In genomic region chr1:22168412-22168973, GRCh38 we compare ENCODE assay signal across 17 cellular contexts. TPM values are rescaled to one million over a fixed set of nuclear protein-coding genes. Genes with fewer than 3 reads are reported as not detected.
DNase-seq lines count a peak whose midpoint lies in the region; ATAC-seq, FAIRE-seq and TF ChIP-seq lines count a peak whose summit lies in the region.
"Had no signal": no experiment of that assay in that cellular context is flagged by ENCODE, and none has a peak within 500 bp of the region (broad histone marks: within the 10 kb centered on the region; RNA-seq: fewer than 3 reads in every experiment).

No MANE protein-coding gene starts in this region.

- intact Hi-C loops in HepG2 (cut with micrococcal nuclease; ENCODE audit: unreplicated experiment): no loop called here
- intact Hi-C loops in right lobe of liver (cut with DNase I): no loop called here
- intact Hi-C loops in K562 (cut with micrococcal nuclease): no loop called here

- no peak overlapping the region for H3K4me3 ChIP-seq in HepG2 (replicated peaks in 1 of 3; ENCODE audit: insufficient read depth in 1 of 3, low read depth in 2 of 3, low read length in 3 of 3)
- H3K4me3 ChIP-seq in right lobe of liver: no peak overlapping the region
- no peak overlapping the region for H3K4me3 ChIP-seq in SJCRH30
- no peak overlapping the region for H3K4me3 ChIP-seq in K562
- H3K4me3 ChIP-seq: A549, HAP-1 had no signal

- WGBS in HepG2 (ENCODE audit: low lambda C conversion rate): 9% methylated on average over 4 of the region's 4 CpGs
- 22% methylated on average over 4 of the region's 4 CpGs for WGBS in right lobe of liver (ENCODE audit: insufficient coverage, low coverage, low lambda C conversion rate, missing lambda C conversion rate)
- 11% methylated on average over 4 of the region's 4 CpGs for WGBS in K562 (ENCODE audit: insufficient coverage, low coverage, missing lambda C conversion rate)

- H3K4me2 ChIP-seq in HepG2 (ENCODE audit: low read depth, low read length) (no peak overlapping the region), K562 (ENCODE audit: insufficient read depth, low read length) (no peak overlapping the region)
- H3K4me2 ChIP-seq: A549 had no signal

- ATAC-seq in HepG2 (no peak), right lobe of liver (no peak), K562 (peak; percentile 71), HG03039 (IDR thresholded peaks at IDR 0.05; ENCODE audit: unreplicated experiment) (no peak)
- ATAC-seq: A549 had no signal

- H2AFZ ChIP-seq in HepG2 (ENCODE audit: low read length): no peak overlapping the region
- no peak overlapping the region for H2AFZ ChIP-seq in K562 (ENCODE audit: low read depth, low read length)

- no peaks in the 10 kb centered on the region for H4K20me1 ChIP-seq in HepG2 (ENCODE audit: insufficient read depth, low read length)
- no peaks in the 10 kb centered on the region for H4K20me1 ChIP-seq in K562 (replicated peaks; ENCODE audit: control insufficient read depth, insufficient read depth, low read length)

- no peaks in the 10 kb centered on the region for H3K9me3 ChIP-seq in HepG2 (ENCODE audit: low read length)
- no peaks in the 10 kb centered on the region for H3K9me3 ChIP-seq in right lobe of liver
- no peaks in the 10 kb centered on the region for H3K9me3 ChIP-seq in SJCRH30 (replicated peaks)
- H3K9me3 ChIP-seq in K562 (replicated peaks; ENCODE audit: control insufficient read depth, insufficient read depth, low read depth, low read length): no peaks in the 10 kb centered on the region
- H3K9me3 ChIP-seq: A549, BE2C, HAP-1 had no signal

- H3K79me2 ChIP-seq in HepG2 (ENCODE audit: insufficient read depth, low read length) (no peaks in the 10 kb centered on the region), K562 (ENCODE audit: control insufficient read depth, insufficient read depth, low read length) (no peaks in the 10 kb centered on the region)

- no peak for TF ChIP-seq EP300 in HepG2 (IDR thresholded peaks at IDR 0.05; ENCODE audit: low read depth in 2 of 2, low read length in 2 of 2)
- TF ChIP-seq EP300 in HepG2 (CRISPR knock-in tag; IDR thresholded peaks at IDR 0.05; ENCODE audit: borderline replicate concordance): no peak
- TF ChIP-seq EP300 in K562 (IDR thresholded peaks at IDR 0.05; ENCODE audit: low read length): no peak

- in situ Hi-C loops in HepG2 (cut with HindIII; ENCODE audit: extremely low pct_ligation_motif_present, low pct_unique_long_range_greater_than_20kb): no loop called here
- in situ Hi-C loops in K562 (cut with MboI): no loop called here

- no peak overlapping the region for H3K27ac ChIP-seq in HepG2 (ENCODE audit: extremely low read length, insufficient read depth, low read length)
- H3K27ac ChIP-seq in right lobe of liver: no peak overlapping the region
- H3K27ac ChIP-seq in SJCRH30: no peak overlapping the region
- no peak overlapping the region for H3K27ac ChIP-seq in K562 (ENCODE audit: extremely low read depth, low read depth, low read length)
- H3K27ac ChIP-seq: A549, C4-2B had no signal

- H3K4me1 ChIP-seq in HepG2 (ENCODE audit: insufficient read depth, low read length) (no peaks in the 10 kb centered on the region), right lobe of liver (no peaks in the 10 kb centered on the region), SJCRH30 (peaks cover 9% of the 10 kb centered on the region), K562 (replicated peaks in 1 of 2; ENCODE audit: control insufficient read depth in 2 of 2, insufficient read depth in 2 of 2, low read length in 2 of 2) (peaks cover 5 to 8% of the 10 kb centered on the region in 2 experiments; a peak in 4 of 5 replicates)
- H3K4me1 ChIP-seq: A549, HAP-1 had no signal

- BruUV-seq in HepG2 (replicated peaks; lab: Mats Ljungman, UMichigan): no TSS peak
- no TSS peak for BruUV-seq in K562 (replicated peaks; lab: Mats Ljungman, UMichigan)

- no peak for TF ChIP-seq CTCF in HepG2 (CRISPR knock-in tag; IDR thresholded peaks at IDR 0.05)
- no peak for TF ChIP-seq CTCF in right lobe of liver (IDR thresholded peaks at IDR 0.05)
- TF ChIP-seq CTCF in K562 (IDR thresholded peaks at IDR 0.05 in 2 of 3, conservative IDR thresholded peaks at IDR 0.05 in 1 of 3; ENCODE audit: insufficient read depth in 2 of 3, low read depth in 1 of 3, low read length in 3 of 3): no peak

- H3K9me1 ChIP-seq in K562 (ENCODE audit: control insufficient read depth, insufficient read depth, low read length): no peaks in the 10 kb centered on the region

- H3K9ac ChIP-seq in HepG2 (ENCODE audit: insufficient read depth, low read depth, low read length): no peak overlapping the region
- no peak overlapping the region for H3K9ac ChIP-seq in K562 (ENCODE audit: insufficient read depth in 1 of 2, low read depth in 2 of 2, low read length in 2 of 2)

- POLR2A ChIA-PET in HepG2 (lab: Yijun Ruan, JAX) (no interaction called here), K562 (lab: Yijun Ruan, JAX) (interaction anchor here (1.4 kb wide), 1 partner anchor 16 kb away, joined by 3 read pairs; no protein-coding TSS in a partner anchor)

- H3K36me3 ChIP-seq in HepG2 (replicated peaks in 1 of 2; ENCODE audit: control insufficient read depth in 1 of 2, insufficient read depth in 2 of 2, low read length in 2 of 2) (no peaks in the 10 kb centered on the region), right lobe of liver (no peaks in the 10 kb centered on the region), SJCRH30 (no peaks in the 10 kb centered on the region), K562 (ENCODE audit: control insufficient read depth, insufficient read depth, low read length) (no peaks in the 10 kb centered on the region)
- H3K36me3 ChIP-seq: BE2C, HAP-1 had no signal

- peaks cover 0 to 46% of the 10 kb centered on the region in 2 experiments; a peak in 4 of 5 replicates for H3K27me3 ChIP-seq in HepG2 (ENCODE audit: control insufficient read depth in 1 of 2, insufficient read depth in 2 of 2, low read length in 2 of 2)
- no peaks in the 10 kb centered on the region for H3K27me3 ChIP-seq in right lobe of liver
- peaks cover 3% of the 10 kb centered on the region; the same call in 1 of the 2 replicates for H3K27me3 ChIP-seq in SJCRH30
- peaks cover 0 to 7% of the 10 kb centered on the region in 2 experiments; a peak in 1 of 5 replicates for H3K27me3 ChIP-seq in K562 (ENCODE audit: control insufficient read depth in 2 of 2, insufficient read depth in 2 of 2, low read length in 2 of 2)
- H3K27me3 ChIP-seq: BE2C had no signal

- TF ChIP-seq POLR2A in HepG2 (IDR thresholded peaks at IDR 0.05; ENCODE audit: insufficient read depth in 1 of 2, low read depth in 2 of 2, low read length in 2 of 2): no peak
- TF ChIP-seq POLR2A in right lobe of liver (IDR thresholded peaks at IDR 0.05): no peak
- no peak for TF ChIP-seq POLR2A in K562 (conservative IDR thresholded peaks at IDR 0.05)

- no peak for FAIRE-seq in HepG2 (lab: Jason Lieb, UNC)
- FAIRE-seq in K562 (lab: Jason Lieb, UNC): peak; percentile 40
- FAIRE-seq: A549, G401.6, GM19239, H1 had no signal

- TF ChIP-seq RAD21 in HepG2 (CRISPR knock-in tag; IDR thresholded peaks at IDR 0.05) (no peak), K562 (CRISPR knock-in tag; conservative IDR thresholded peaks at IDR 0.05 in 1 of 2, IDR thresholded peaks at IDR 0.05 in 1 of 2) (no peak)

- DNase-seq in HepG2 (ENCODE audit: low spot score) (no peak), right lobe of liver (no peak), SJCRH30 (peak; percentile 63 to 68), K562 (ENCODE audit: extremely low read depth in 1 of 4, low spot score in 3 of 4) (peak in 1 of 4 experiments; percentile 36), SW 1271 (lab: John Stamatoyannopoulos, UW) (no peak)
- DNase-seq: BE2C; CD4-positive, alpha-beta memory T cell; DMS79 treated with DMSO at 0.1 percent for 48 hours; EL had no signal

- CTCF ChIA-PET in HepG2 (lab: Yijun Ruan, JAX; ENCODE audit: low intra/inter-chr PET ratio, low total read pairs) (no interaction called here), K562 (lab: Yijun Ruan, JAX; ENCODE audit: low intra/inter-chr PET ratio) (no interaction called here)

RNA-seq across cellular contexts. Expression of gene WNT4, which starts 25.6 kb away (rescaled TPM):
- total RNA-seq in HepG2 (2016; rRNA removed; fragmentation: Illumina TruSeq; extraction: Trizol) (not detected in 2 replicates), right lobe of liver (under 1 TPM in 4 of 6 experiments, not detected in 2; 0.06 to 0.46 (median 0.21) TPM), K562 (2014; rRNA removed) (not detected in 2 replicates), K562 (2014; rRNA removed; fragmentation: Illumina TruSeq; extraction: Trizol) (not detected in 2 replicates), K562 (2015; rRNA removed; fragmentation: Illumina TruSeq; extraction: Trizol) (not detected in 2 replicates), K562 (2021) (0.04 TPM in 1 of 2 replicates, not detected in the other)
- total RNA-seq in HepG2 (2016; cell fraction: cytosol; rRNA removed; fragmentation: Illumina TruSeq; extraction: Trizol; ENCODE audit: low read depth): not detected in 2 replicates
- total RNA-seq in HepG2 (2016; cell fraction: insoluble cytoplasmic fraction; rRNA removed; fragmentation: Illumina TruSeq; extraction: Trizol): not detected in 2 replicates
- total RNA-seq in HepG2 (2016; cell fraction: membrane; rRNA removed; fragmentation: Illumina TruSeq; extraction: Trizol): not detected in 2 replicates
- total RNA-seq in HepG2 (2016; cell fraction: nucleus; rRNA removed; fragmentation: Illumina TruSeq; extraction: Trizol): not detected in 2 replicates
- polyA plus RNA-seq in HepG2 (2011; rRNA removed) (not detected in 2 replicates), K562 (2011; rRNA removed) (not detected in 2 replicates), K562 (2014; fragmentation: Illumina TruSeq; extraction: Trizol) (not detected in 2 replicates), K562 (2014; fragmentation: Nextera tagmentation; extraction: Ambion mirVana) (under 1 TPM in 1 of 2 experiments, not detected in 1; 0.01 TPM), K562 (2014; rRNA removed) (not detected in 2 replicates)
- polyA plus RNA-seq in HepG2 (2011; cell fraction: cytosol; rRNA removed): not detected in 2 replicates
- not detected in 2 replicates for polyA plus RNA-seq in HepG2 (2011; cell fraction: nucleus; rRNA removed)
- 0.05 and 0.11 TPM in 2 replicates for polyA plus RNA-seq in HepG2 (2012)
- not detected in 2 replicates for polyA plus RNA-seq in HepG2 (2016; cell fraction: cytosol; fragmentation: Illumina TruSeq; extraction: Trizol; ENCODE audit: low read depth)
- polyA plus RNA-seq in HepG2 (2016; cell fraction: insoluble cytoplasmic fraction; fragmentation: Illumina TruSeq; extraction: Trizol; ENCODE audit: low read depth): not detected in 2 replicates
- not detected in 2 replicates for polyA plus RNA-seq in HepG2 (2016; cell fraction: membrane; fragmentation: Illumina TruSeq; extraction: Trizol; ENCODE audit: low read depth)
- not detected in 2 replicates for polyA plus RNA-seq in HepG2 (2016; cell fraction: nucleus; fragmentation: Illumina TruSeq; extraction: Trizol; ENCODE audit: insufficient read depth, low read depth)
- 0.12 TPM in 1 of 2 replicates, not detected in the other for polyA minus RNA-seq in HepG2 (2011; rRNA and poly(A)+ RNA removed; ENCODE audit: low replicate concordance)
- polyA minus RNA-seq in HepG2 (2011; cell fraction: cytosol; rRNA and poly(A)+ RNA removed): not detected in 2 replicates
- not detected in 2 replicates for polyA minus RNA-seq in HepG2 (2011; cell fraction: nucleus; rRNA and poly(A)+ RNA removed)
- 1.1 and 1.2 TPM in 2 replicates for total RNA-seq in SJCRH30 (2014; rRNA removed; shearing (Covaris generic))
- total RNA-seq in K562 (2011; cell fraction: chromatin; rRNA removed; ENCODE audit: low replicate concordance): not detected in 2 replicates
- not detected in 2 replicates for total RNA-seq in K562 (2011; cell fraction: nucleolus; rRNA removed)
- total RNA-seq in K562 (2011; cell fraction: nucleoplasm; rRNA removed): not detected in 2 replicates
- 0.01 and 0.03 TPM in 2 replicates for polyA plus RNA-seq in K562 (2011; cell fraction: cytosol; rRNA removed)
- polyA plus RNA-seq in K562 (2011; cell fraction: nucleus; rRNA removed): not detected in 2 replicates
- 0.05 and 0.07 TPM in 2 replicates for polyA plus RNA-seq in K562 (2012)
- not detected in 2 replicates for polyA minus RNA-seq in K562 (2011; rRNA and poly(A)+ RNA removed)
- polyA minus RNA-seq in K562 (2011; cell fraction: cytosol; rRNA and poly(A)+ RNA removed): not detected in 2 replicates
- not detected in 2 replicates for polyA minus RNA-seq in K562 (2011; cell fraction: nucleus; rRNA and poly(A)+ RNA removed)
- total RNA-seq: CD4-positive, alpha-beta memory T cell had no signal
- polyA plus RNA-seq: AG04450 had no signal

Comparison
In these comparisons a context has a peak if more than half of its experiments do, and no peak if none do; other contexts are left out.
1. DNase-seq: peak in SJCRH30 (2 of 2); none in HepG2 (single experiment), right lobe of liver (0 of 3) and SW 1271 (0 of 2).
2. Of the 241 proteins assayed by ChIP-seq in both HepG2 and K562: peak only in HepG2: none; only in K562: MAX; in both: none; in neither: 237; mixed calls (peak in some experiments, not most) for 3.